ENCODE assay signal across 21 cellular contexts in the genomic region with DNA sequence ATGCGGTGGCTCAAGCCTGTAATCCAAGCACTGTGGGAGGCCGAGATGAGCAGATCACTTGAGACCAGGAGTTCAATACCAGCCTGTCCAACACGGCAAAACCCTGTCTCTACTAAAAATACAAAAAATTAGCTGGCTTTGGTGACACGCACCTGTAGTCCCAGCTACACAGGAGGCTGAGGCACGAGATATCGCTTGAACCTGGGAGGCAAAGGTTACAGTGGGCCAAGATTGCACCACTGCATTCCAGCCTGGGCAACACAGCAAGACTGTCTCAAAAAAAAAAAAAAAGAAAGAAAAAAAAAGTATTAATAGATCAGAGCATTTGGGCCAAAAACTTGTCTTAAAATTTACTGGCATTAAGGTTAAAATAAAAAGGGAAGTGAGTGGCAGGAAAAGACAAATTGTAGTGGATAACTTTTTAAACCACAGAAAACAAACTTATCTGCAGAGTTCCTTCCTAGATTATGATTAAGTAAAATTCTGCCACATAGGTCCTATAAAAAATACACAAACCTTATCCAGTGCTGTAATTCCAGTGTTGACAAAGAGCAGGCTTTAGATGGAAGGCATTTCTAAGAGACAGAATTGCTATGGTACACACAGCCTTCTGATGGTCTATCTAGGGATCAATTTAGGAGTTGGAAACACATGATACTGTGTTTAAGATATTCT. TPM values are rescaled to one million over a fixed set of nuclear protein-coding genes. Genes with fewer than 3 reads are reported as not detected.
A peak's percentile ranks its signal among the peaks of the same experiment; 100 is the strongest.
DNase-seq lines count a peak whose midpoint lies in the region; ATAC-seq, FAIRE-seq and TF ChIP-seq lines count a peak whose summit lies in the region.
"Had no signal": no experiment of that assay in that cellular context is flagged by ENCODE, and none has a peak within 500 bp of the region (broad histone marks: within the 10 kb centered on the region; RNA-seq: fewer than 3 reads in every experiment).

No MANE protein-coding gene starts in this region.

- H3K27me3 Mint-ChIP-seq in Caco-2 (ENCODE audit: insufficient read depth, unreplicated experiment) (no peaks in the 10 kb centered on the region), osteocyte (ENCODE audit: unreplicated experiment) (no peaks in the 10 kb centered on the region)
- no peaks in the 10 kb centered on the region for H3K27me3 Mint-ChIP-seq in natural killer cell treated with Interleukin-12 subunit alpha and Interleukin-12 subunit beta and Interleukin-15 and Interleukin-18, amount 100 ng/mL, for 72 hours
- H3K27me3 Mint-ChIP-seq: activated naive CD8-positive, alpha-beta T cell had no signal

- H3K9me3 Mint-ChIP-seq in Caco-2 (ENCODE audit: unreplicated experiment) (no peaks in the 10 kb centered on the region), osteocyte (ENCODE audit: unreplicated experiment) (no peaks in the 10 kb centered on the region)
- H3K9me3 Mint-ChIP-seq in natural killer cell treated with Interleukin-12 subunit alpha and Interleukin-12 subunit beta and Interleukin-15 and Interleukin-18, amount 100 ng/mL, for 72 hours = no peaks in the 10 kb centered on the region

- FAIRE-seq in endothelial cell of umbilical vein (lab: Jason Lieb, UNC) = no peak
- FAIRE-seq: bronchial epithelial cell, D721Med had no signal

- no peak overlapping the region for H3K4me2 ChIP-seq in endothelial cell of umbilical vein (ENCODE audit: insufficient read depth, low read length)
- H3K4me2 ChIP-seq: smooth muscle cell had no signal

- DNase-seq in Caco-2 (no peak), NOMO-1 treated with dmso at 0.1 percent for 144 hours (lab: John Stamatoyannopoulos, UW; ENCODE audit: unreplicated experiment) (peak; percentile 34), endothelial cell of umbilical vein (ENCODE audit: low read depth, low spot score) (peak; percentile 56), osteocyte (ENCODE audit: extremely low spot score, unreplicated experiment) (no peak), anterior cingulate cortex (lab: John Stamatoyannopoulos, UW) (no peak), NCI-H345 treated with DMSO at 0.1 percent for 48 hours (lab: John Stamatoyannopoulos, UW; ENCODE audit: unreplicated experiment) (no peak)
- no peak for DNase-seq in natural killer cell treated with Interleukin-12 subunit alpha and Interleukin-12 subunit beta and Interleukin-15 and Interleukin-18, amount 100 ng/mL, for 72 hours (ENCODE audit: low spot score)
- DNase-seq in activated CD4-positive, alpha-beta T cell treated with anti-CD3 and anti-CD28 coated beads, Interleukin-2, amount 50 U/mL, for 1 hour = no peak
- DNase-seq: activated CD4-positive, alpha-beta T cell treated with anti-CD3 and anti-CD28 coated beads for 1 hour; activated CD8-positive, alpha-beta memory T cell treated with anti-CD3 and anti-CD28 coated beads, Interleukin-2, amount 50 U/mL, for 48 hours; effector CD8-positive, alpha-beta T cell; foreskin fibroblast; mesendoderm; NCI-H1105; ovary; stomach; T-helper 1 cell had no signal

- H3K27ac ChIP-seq in endothelial cell of umbilical vein (ENCODE audit: insufficient read depth, low read depth, low read length) = no peak overlapping the region
- H3K27ac ChIP-seq: ovary had no signal

- H3K9me1 ChIP-seq in endothelial cell of umbilical vein (replicated peaks; ENCODE audit: control insufficient read depth, extremely low read depth, insufficient read depth, low read length) = no peaks in the 10 kb centered on the region

- CTCF ChIA-PET in Caco-2 (lab: Charles Lee) = no interaction called here
- CTCF ChIA-PET in endothelial cell of umbilical vein (lab: Charles Lee) = interaction anchor here (0.9 kb wide), 1 partner anchor 50 kb away, joined by 4 read pairs; no protein-coding TSS in a partner anchor

- H3K27me3 ChIP-seq in Caco-2 (replicated peaks; ENCODE audit: control insufficient read depth, insufficient read depth, low read length) (no peaks in the 10 kb centered on the region), endothelial cell of umbilical vein (ENCODE audit: control insufficient read depth in 2 of 2, insufficient read depth in 2 of 2, low read length in 2 of 2) (no peaks in the 10 kb centered on the region)
- H3K27me3 ChIP-seq: ovary, stomach had no signal

- H3K27ac Mint-ChIP-seq in Caco-2 (ENCODE audit: unreplicated experiment) (peak overlapping the region; percentile 29), osteocyte (ENCODE audit: unreplicated experiment) (no peak overlapping the region)
- peak overlapping the region; percentile 17 to 48 for H3K27ac Mint-ChIP-seq in natural killer cell treated with Interleukin-12 subunit alpha and Interleukin-12 subunit beta and Interleukin-15 and Interleukin-18, amount 100 ng/mL, for 72 hours
- H3K27ac Mint-ChIP-seq: activated naive CD8-positive, alpha-beta T cell had no signal

- H3K36me3 Mint-ChIP-seq in Caco-2 (ENCODE audit: insufficient read depth, unreplicated experiment) (peaks cover 18% of the 10 kb centered on the region), osteocyte (ENCODE audit: unreplicated experiment) (peaks cover 13% of the 10 kb centered on the region)
- no peaks in the 10 kb centered on the region for H3K36me3 Mint-ChIP-seq in natural killer cell treated with Interleukin-12 subunit alpha and Interleukin-12 subunit beta and Interleukin-15 and Interleukin-18, amount 100 ng/mL, for 72 hours

- no peak for ATAC-seq in natural killer cell treated with Interleukin-12 subunit alpha and Interleukin-12 subunit beta and Interleukin-15 and Interleukin-18, amount 100 ng/mL, for 72 hours

- H4K20me1 ChIP-seq in endothelial cell of umbilical vein (replicated peaks; ENCODE audit: control insufficient read depth, extremely low read depth, insufficient read depth, low read length) = no peaks in the 10 kb centered on the region

- POLR2A ChIA-PET in Caco-2 (lab: Charles Lee) = no interaction called here
- POLR2A ChIA-PET in endothelial cell of umbilical vein (lab: Charles Lee) = interaction anchor here (0.5 to 0.7 kb wide), 4 partner anchors 10 to 595 kb away, joined by 3 to 4 read pairs (median 3); no protein-coding TSS in a partner anchor

- 0 out of 2 replicates have a peak, but pooled peaks cover 1% of the 10 kb centered on the region for H3K36me3 ChIP-seq in Caco-2 (ENCODE audit: control insufficient read depth, insufficient read depth, low read length)
- peaks cover 0 to 3% of the 10 kb centered on the region in 2 experiments for H3K36me3 ChIP-seq in endothelial cell of umbilical vein (ENCODE audit: control insufficient read depth in 2 of 2, extremely low read depth in 1 of 2, insufficient read depth in 2 of 2, low read length in 2 of 2)
- H3K36me3 ChIP-seq: ovary had no signal

- BruUV-seq in Caco-2 (replicated peaks; lab: Mats Ljungman, UMichigan) = no TSS peak
- no TSS peak for BruUV-seq in endothelial cell of umbilical vein (replicated peaks; lab: Mats Ljungman, UMichigan)

- TF ChIP-seq CTCF in Caco-2 (IDR thresholded peaks at IDR 0.05; ENCODE audit: insufficient read depth in 1 of 2, low read depth in 1 of 2, low read length in 1 of 2, severe bottlenecking in 1 of 2, unreplicated experiment in 1 of 2) (no peak), endothelial cell of umbilical vein (IDR thresholded peaks at IDR 0.05; ENCODE audit: extremely low read depth in 1 of 2, insufficient read depth in 1 of 2, low read depth in 1 of 2, low read length in 2 of 2) (no peak), osteocyte (IDR thresholded peaks at IDR 0.05) (no peak)

- TF ChIP-seq POLR2A in endothelial cell of umbilical vein (IDR thresholded peaks at IDR 0.05; ENCODE audit: low read depth, low read length) = no peak

- H3K4me1 ChIP-seq in Caco-2 (no peaks in the 10 kb centered on the region), endothelial cell of umbilical vein (ENCODE audit: control insufficient read depth, extremely low read depth, insufficient read depth, low read length) (peaks cover 4% of the 10 kb centered on the region)

- H3K4me3 Mint-ChIP-seq in Caco-2 (ENCODE audit: unreplicated experiment) (no peak overlapping the region), osteocyte (ENCODE audit: unreplicated experiment) (no peak overlapping the region)
- no peak overlapping the region for H3K4me3 Mint-ChIP-seq in natural killer cell treated with Interleukin-12 subunit alpha and Interleukin-12 subunit beta and Interleukin-15 and Interleukin-18, amount 100 ng/mL, for 72 hours
- H3K4me3 Mint-ChIP-seq: activated naive CD8-positive, alpha-beta T cell had no signal

- H3K9me3 ChIP-seq in Caco-2 = no peaks in the 10 kb centered on the region
- H3K9me3 ChIP-seq in endothelial cell of umbilical vein (replicated peaks; ENCODE audit: control insufficient read depth, insufficient read depth, low read length) = no peaks in the 10 kb centered on the region
- H3K9me3 ChIP-seq: ovary, stomach had no signal

- H3K4me3 ChIP-seq in Caco-2 (ENCODE audit: low read depth, low read length) (no peak overlapping the region), endothelial cell of umbilical vein (replicated peaks in 1 of 3; ENCODE audit: insufficient read depth in 1 of 3, low read depth in 1 of 3, low read length in 3 of 3) (no peak overlapping the region)
- H3K4me3 ChIP-seq: ovary, smooth muscle cell, stomach had no signal

- H3K79me2 ChIP-seq in endothelial cell of umbilical vein (ENCODE audit: control insufficient read depth, insufficient read depth, low read length) = peaks cover 34% of the 10 kb centered on the region

- H3K4me1 Mint-ChIP-seq in Caco-2 (ENCODE audit: low read depth, unreplicated experiment) (no peaks in the 10 kb centered on the region), osteocyte (ENCODE audit: unreplicated experiment) (no peaks in the 10 kb centered on the region)
- H3K4me1 Mint-ChIP-seq in natural killer cell treated with Interleukin-12 subunit alpha and Interleukin-12 subunit beta and Interleukin-15 and Interleukin-18, amount 100 ng/mL, for 72 hours (ENCODE audit: low read depth in 2 of 2) = peaks cover 0 to 3% of the 10 kb centered on the region in 2 donors

- no peak overlapping the region for H2AFZ ChIP-seq in endothelial cell of umbilical vein (ENCODE audit: low read depth, low read length)

- H3K9ac ChIP-seq in endothelial cell of umbilical vein (replicated peaks; ENCODE audit: extremely low read depth, insufficient read depth, low read length) = no peak overlapping the region

- intact Hi-C loops in Caco-2 (cut with micrococcal nuclease; ENCODE audit: unreplicated experiment) = no loop called here
- intact Hi-C loops in endothelial cell of umbilical vein (cut with micrococcal nuclease) = no loop called here

- dilution Hi-C loops in endothelial cell of umbilical vein (cut with MboI; ENCODE audit: extremely low pct_ligation_motif_present, low sequenced_read_pairs) = no loop called here

RNA-seq across cellular contexts. Expression of a gene that starts 53.3 kb away (rescaled TPM):
- total RNA-seq in Caco-2 (2022) (55.3 and 55.4 TPM in 2 replicates), endothelial cell of umbilical vein (78.5 and 84.0 TPM in 2 replicates), osteocyte (81.9 and 83.9 TPM in 2 replicates)
- 40.7 and 44.4 TPM in 2 replicates for polyA plus RNA-seq in endothelial cell of umbilical vein
- polyA plus RNA-seq in endothelial cell of umbilical vein (2011; cell fraction: cytosol; rRNA removed) = 28.5 and 29.4 TPM in 2 replicates
- 88.7 and 90.6 TPM in 2 replicates for polyA plus RNA-seq in endothelial cell of umbilical vein (2011; cell fraction: nucleus; rRNA removed)
- polyA plus RNA-seq in endothelial cell of umbilical vein (2012) = 35.8 and 44.4 TPM in 2 replicates
- 80.5 and 83.7 TPM in 2 replicates for polyA minus RNA-seq in endothelial cell of umbilical vein
- polyA minus RNA-seq in endothelial cell of umbilical vein (2011; cell fraction: cytosol; rRNA and poly(A)+ RNA removed) = 25.5 TPM
- polyA minus RNA-seq in endothelial cell of umbilical vein (2011; cell fraction: nucleus; rRNA and poly(A)+ RNA removed) = 95.0 and 112 TPM in 2 replicates
- 100 to 1,000 TPM; 121 to 140 TPM for total RNA-seq in natural killer cell treated with Interleukin-12 subunit alpha and Interleukin-12 subunit beta and Interleukin-15 and Interleukin-18, amount 100 ng/mL, for 72 hours

Comparison
In these comparisons a context has a peak if more than half of its experiments do, and no peak if none do; other contexts are left out.
1. DNase-seq: peak in NOMO-1 treated with dmso at 0.1 percent for 144 hours (single experiment) and endothelial cell of umbilical vein (single experiment); none in Caco-2 (0 of 2), natural killer cell treated with Interleukin-12 subunit alpha and Interleukin-12 subunit beta and Interleukin-15 and Interleukin-18, amount 100 ng/mL, for 72 hours (single experiment), activated CD4-positive, alpha-beta T cell treated with anti-CD3 and anti-CD28 coated beads, Interleukin-2, amount 50 U/mL, for 1 hour (single experiment), osteocyte (single experiment), anterior cingulate cortex (0 of 58) and NCI-H345 treated with DMSO at 0.1 percent for 48 hours (single experiment).